16 cellular contexts compared by ENCODE assay signal in the genomic region with DNA sequence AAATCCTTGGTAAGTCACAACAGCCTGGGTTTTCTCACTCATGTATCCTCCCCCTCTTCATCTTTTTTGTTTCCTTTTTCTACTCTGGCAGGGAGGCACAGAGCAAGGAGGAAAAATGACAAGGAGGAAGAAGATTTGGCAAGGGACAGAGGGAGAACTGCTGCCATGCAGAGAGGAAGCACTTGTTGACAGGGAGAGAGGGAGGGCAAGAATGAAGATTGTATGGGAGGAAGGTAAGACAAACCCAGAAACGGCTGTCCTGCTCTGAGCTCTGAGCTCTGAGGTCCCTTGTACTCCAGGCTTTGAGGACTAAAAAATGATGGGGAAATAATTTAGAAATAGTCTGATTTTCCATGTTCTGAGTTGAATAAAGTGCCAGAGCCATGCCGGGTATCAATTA.
DNase-seq lines count a peak whose midpoint lies in the region; ATAC-seq, FAIRE-seq and TF ChIP-seq lines count a peak whose summit lies in the region.
"Had no signal": no experiment of that assay in that cellular context is flagged by ENCODE, and none has a peak within 500 bp of the region (broad histone marks: within the 10 kb centered on the region; RNA-seq: fewer than 3 reads in every experiment).

No MANE protein-coding gene starts in this region.

- 38% methylated on average over 2 of the region's 2 CpGs for whole genome bisulfite sequencing in K562 (ENCODE audit: insufficient coverage, low coverage, missing lambda C conversion rate)

- TF ChIP-seq POLR2A in K562 (conservative IDR thresholded peaks at IDR 0.05), result no peak

- POLR2A ChIA-PET in K562 (lab: Yijun Ruan, JAX), result no interaction called here

- no peak overlapping the region for H3K4me3 ChIP-seq in K562
- H3K4me3 ChIP-seq in dorsolateral prefrontal cortex, result no peak overlapping the region
- H3K4me3 ChIP-seq: esophagus squamous epithelium had no signal

- no peaks in the 10 kb centered on the region for H3K4me1 Mint-ChIP-seq in progenitor cell of endocrine pancreas (ENCODE audit: low read depth)

- H3K27ac ChIP-seq in K562 (ENCODE audit: extremely low read depth, low read depth, low read length), result no peak overlapping the region
- peak overlapping the region in 8 of 59 donors; percentile 23 to 85 (median 60) for H3K27ac ChIP-seq in dorsolateral prefrontal cortex

- H3K9me3 ChIP-seq in K562 (replicated peaks; ENCODE audit: control insufficient read depth, insufficient read depth, low read depth, low read length), result no peaks in the 10 kb centered on the region
- H3K9me3 ChIP-seq: esophagus squamous epithelium had no signal

- CTCF ChIA-PET in K562 (lab: Yijun Ruan, JAX; ENCODE audit: low intra/inter-chr PET ratio), result no interaction called here

- FAIRE-seq in K562 (lab: Jason Lieb, UNC), result no peak

- H3K79me2 ChIP-seq in K562 (ENCODE audit: control insufficient read depth, insufficient read depth, low read length), result no peaks in the 10 kb centered on the region

- TF ChIP-seq EP300 in K562 (IDR thresholded peaks at IDR 0.05; ENCODE audit: low read length), result no peak

- H3K9me1 ChIP-seq in K562 (ENCODE audit: control insufficient read depth, insufficient read depth, low read length), result no peaks in the 10 kb centered on the region

- TF ChIP-seq RAD21 in K562 (CRISPR knock-in tag; conservative IDR thresholded peaks at IDR 0.05 in 1 of 2, IDR thresholded peaks at IDR 0.05 in 1 of 2), result no peak

- no peak overlapping the region for H3K4me2 ChIP-seq in K562 (ENCODE audit: insufficient read depth, low read length)

- H3K36me3 Mint-ChIP-seq in progenitor cell of endocrine pancreas (ENCODE audit: insufficient read depth), result no peaks in the 10 kb centered on the region
- H3K36me3 Mint-ChIP-seq: activated CD4-positive, alpha-beta memory T cell treated with anti-CD3 and anti-CD28 coated beads for 36 hours; activated naive CD4-positive, alpha-beta T cell treated with anti-CD3 and anti-CD28 coated beads, Interleukin-2, amount 50 U/mL, for 24 hours; CD4-positive, CD25-positive, alpha-beta regulatory T cell; T-cell had no signal

- no peak overlapping the region for H3K27ac Mint-ChIP-seq in progenitor cell of endocrine pancreas
- H3K27ac Mint-ChIP-seq: activated CD4-positive, alpha-beta memory T cell treated with anti-CD3 and anti-CD28 coated beads for 36 hours; activated naive CD4-positive, alpha-beta T cell treated with anti-CD3 and anti-CD28 coated beads, Interleukin-2, amount 50 U/mL, for 24 hours; HFFc6; stimulated activated naive CD8-positive, alpha-beta T cell treated with anti-CD3 and anti-CD28 coated beads, Interleukin-15, Interleukin-2, amounts not matched to agents 100 ng/mL and 50 ng/mL, for 24 hours; T-cell had no signal

- DNase-seq in K562 (ENCODE audit: extremely low read depth in 1 of 4, low spot score in 3 of 4) (no peak), dorsolateral prefrontal cortex (no peak), progenitor cell of endocrine pancreas (ENCODE audit: low spot score, unreplicated experiment) (no peak)
- DNase-seq: activated CD4-positive, alpha-beta memory T cell treated with anti-CD3 and anti-CD28 coated beads for 36 hours; CD4-positive, CD25-positive, alpha-beta regulatory T cell; esophagus squamous epithelium; HFFc6; NCI-H2081 treated with DMSO at 0.1 percent for 48 hours; T-cell had no signal

- no TSS peak for BruUV-seq in K562 (replicated peaks; lab: Mats Ljungman, UMichigan)

- no peaks in the 10 kb centered on the region; the same call in 1 of the 2 replicates for H4K20me1 ChIP-seq in K562 (replicated peaks; ENCODE audit: control insufficient read depth, insufficient read depth, low read length)

- H3K27me3 ChIP-seq in K562 (ENCODE audit: control insufficient read depth in 2 of 2, insufficient read depth in 2 of 2, low read length in 2 of 2) (no peaks in the 10 kb centered on the region), dorsolateral prefrontal cortex (no peaks in the 10 kb centered on the region)
- H3K27me3 ChIP-seq: esophagus squamous epithelium had no signal

- TF ChIP-seq CTCF in K562 (IDR thresholded peaks at IDR 0.05 in 2 of 3, conservative IDR thresholded peaks at IDR 0.05 in 1 of 3; ENCODE audit: insufficient read depth in 2 of 3, low read depth in 1 of 3, low read length in 3 of 3), result no peak
- TF ChIP-seq CTCF in dorsolateral prefrontal cortex (IDR thresholded peaks at IDR 0.05 in 54 of 56, conservative IDR thresholded peaks at IDR 0.05 in 2 of 56; ENCODE audit: low read depth in 1 of 56, partially characterized antibody in 56 of 56), result no peak
- no peak for TF ChIP-seq CTCF in progenitor cell of endocrine pancreas (IDR thresholded peaks at IDR 0.05; ENCODE audit: unreplicated experiment)

- peaks cover 17% of the 10 kb centered on the region for H3K27me3 Mint-ChIP-seq in progenitor cell of endocrine pancreas

- no peak overlapping the region for H3K4me3 Mint-ChIP-seq in progenitor cell of endocrine pancreas (ENCODE audit: low read depth)
- H3K4me3 Mint-ChIP-seq: activated CD4-positive, alpha-beta memory T cell treated with anti-CD3 and anti-CD28 coated beads for 36 hours; activated naive CD4-positive, alpha-beta T cell treated with anti-CD3 and anti-CD28 coated beads, Interleukin-2, amount 50 U/mL, for 24 hours; CD4-positive, CD25-positive, alpha-beta regulatory T cell; HFFc6; stimulated activated naive CD8-positive, alpha-beta T cell treated with anti-CD3 and anti-CD28 coated beads, Interleukin-15, Interleukin-2, amounts not matched to agents 100 ng/mL and 50 ng/mL, for 24 hours; T-cell had no signal

- H3K36me3 ChIP-seq in K562 (ENCODE audit: control insufficient read depth, insufficient read depth, low read length), result peaks cover 2% of the 10 kb centered on the region; the same call in 1 of the 3 replicates
- H3K36me3 ChIP-seq: esophagus squamous epithelium had no signal

- no peak overlapping the region for H2AFZ ChIP-seq in K562 (ENCODE audit: low read depth, low read length)

- H3K9ac ChIP-seq in K562 (ENCODE audit: insufficient read depth in 1 of 2, low read depth in 2 of 2, low read length in 2 of 2), result no peak overlapping the region

- intact Hi-C loops in K562 (cut with micrococcal nuclease) (no loop called here), dorsolateral prefrontal cortex (cut with DNase I) (no loop called here)

- in situ Hi-C loops in K562 (cut with MboI), result no loop called here

- peaks cover 0 to 4% of the 10 kb centered on the region in 2 experiments; a peak in 2 of 5 replicates for H3K4me1 ChIP-seq in K562 (replicated peaks in 1 of 2; ENCODE audit: control insufficient read depth in 2 of 2, insufficient read depth in 2 of 2, low read length in 2 of 2)

- H3K9me3 Mint-ChIP-seq in progenitor cell of endocrine pancreas (ENCODE audit: low read depth), result no peaks in the 10 kb centered on the region
- H3K9me3 Mint-ChIP-seq: activated CD4-positive, alpha-beta memory T cell treated with anti-CD3 and anti-CD28 coated beads for 36 hours; stimulated activated naive CD8-positive, alpha-beta T cell treated with anti-CD3 and anti-CD28 coated beads, Interleukin-15, Interleukin-2, amounts not matched to agents 100 ng/mL and 50 ng/mL, for 24 hours; T-cell had no signal

- ATAC-seq in GM18511 (IDR thresholded peaks at IDR 0.05; ENCODE audit: unreplicated experiment) (peak; percentile 46), GM21423 (IDR thresholded peaks at IDR 0.05; ENCODE audit: unreplicated experiment) (peak; percentile 31), HG03159 (IDR thresholded peaks at IDR 0.05; ENCODE audit: unreplicated experiment) (peak; percentile 34), K562 (peak; percentile 38; the same call in 2 of the 3 replicates), HG02970 (IDR thresholded peaks at IDR 0.05; ENCODE audit: low FRiP score, unreplicated experiment) (no peak), GM19397 (IDR thresholded peaks at IDR 0.05; ENCODE audit: unreplicated experiment) (no peak)
- ATAC-seq: T-cell had no signal

TF ChIP-seq in K562, 482 proteins besides CTCF, POLR2A, EP300 and RAD21 (continues in another document):
- TF ChIP-seq ZNF695 (CRISPR knock-in tag; IDR thresholded peaks at IDR 0.05), result no peak
- TF ChIP-seq JUND (IDR thresholded peaks at IDR 0.05; ENCODE audit: borderline replicate concordance, low read depth, low read length), result no peak
- TF ChIP-seq JUND (tag; IDR thresholded peaks at IDR 0.05; ENCODE audit: borderline replicate concordance, low read depth, low read length), result no peak
- no peak for TF ChIP-seq ZSCAN29 (IDR thresholded peaks at IDR 0.05)
- TF ChIP-seq TCF7 (IDR thresholded peaks at IDR 0.05; ENCODE audit: borderline replicate concordance), result no peak
- no peak for TF ChIP-seq CBFB (CRISPR knock-in tag; IDR thresholded peaks at IDR 0.05)
- TF ChIP-seq ZNF780A (CRISPR knock-in tag; IDR thresholded peaks at IDR 0.05), result no peak
- TF ChIP-seq ZNF79 (CRISPR knock-in tag; IDR thresholded peaks at IDR 0.05; ENCODE audit: low read depth), result no peak

Comparison
In these comparisons a context has a peak if more than half of its experiments do, and no peak if none do; other contexts are left out.
1. ATAC-seq: peak in GM18511 (single experiment), GM21423 (single experiment), HG03159 (single experiment) and K562 (single experiment); none in HG02970 (single experiment) and GM19397 (single experiment).